Comparison of ENCODE assay signal across 30 cellular contexts in the genomic region with DNA sequence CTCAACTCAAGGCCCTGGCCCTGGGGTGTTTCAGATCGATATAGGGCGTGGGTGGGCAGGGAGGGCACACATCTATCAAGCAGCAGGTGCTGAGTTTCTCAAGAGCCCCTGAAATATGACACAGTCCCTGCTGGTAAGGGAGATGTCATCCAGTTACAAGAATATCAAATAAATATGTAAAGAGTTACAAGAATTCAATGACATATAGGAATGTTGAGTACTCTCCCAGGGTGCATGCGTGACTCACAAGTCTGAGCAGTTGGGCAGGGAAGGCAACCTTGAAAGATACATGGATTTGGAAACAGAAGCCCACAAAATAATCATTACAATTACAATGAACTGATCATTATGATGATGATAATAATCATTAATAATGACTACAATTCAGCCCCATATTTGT.
"Had no signal": no experiment of that assay in that cellular context is flagged by ENCODE, and none has a peak within 500 bp of the region (broad histone marks: within the 10 kb centered on the region; RNA-seq: fewer than 3 reads in every experiment).

No MANE protein-coding gene starts in this region.

- H3K4me3 ChIP-seq: ovary, psoas muscle, skin epidermis, smooth muscle cell, spleen, stomach, testis, tibial artery, transverse colon, upper lobe of left lung, vagina had no signal

- H3K36me3 Mint-ChIP-seq: naive B cell; naive thymus-derived CD8-positive, alpha-beta T cell; natural killer cell treated with Interleukin-12 subunit alpha and Interleukin-12 subunit beta and Interleukin-15 and Interleukin-18, amount 100 ng/mL, for 72 hours; stimulated activated memory B cell treated with anti-CD40 and anti-IgM and Interleukin-4, amounts not matched to agents 10 μg/mL and 1 μg/mL and 100 μg/mL, for 72 hours had no signal

- H3K4me1 ChIP-seq: spleen, testis, upper lobe of left lung had no signal

- H2AFZ ChIP-seq: parathyroid adenoma had no signal

- DNase-seq: naive B cell; naive thymus-derived CD8-positive, alpha-beta T cell; nephron progenitor cell; occipital lobe; ovary; posterior cingulate gyrus; psoas muscle; spleen; stimulated activated CD4-positive, alpha-beta T cell treated with anti-CD3 and anti-CD28 coated beads, Interleukin-12 subunit alpha, Interleukin-12 subunit beta, amount 100 ng/mL, for 4 hours; stimulated activated CD4-positive, alpha-beta T cell treated with anti-CD3 and anti-CD28 coated beads, Interleukin-1b, Interleukin-23, amount 100 ng/mL, for 48 hours; stimulated activated CD4-positive, alpha-beta T cell treated with anti-CD3 and anti-CD28 coated beads, Interleukin-4, amount 100 ng/mL, for 1 hour; stimulated activated CD4-positive, alpha-beta T cell treated with anti-CD3 and anti-CD28 coated beads, Interleukin-4, amount 100 ng/mL, for 4 hours; stimulated activated CD8-positive, alpha-beta memory T cell treated with anti-CD3 and anti-CD28 coated beads, Interleukin-4, amount 100 ng/mL, for 48 hours; stimulated activated naive CD4-positive, alpha-beta T cell; stimulated activated naive CD8-positive, alpha-beta T cell treated with anti-CD3 and anti-CD28 coated beads, Interleukin-15, Interleukin-2, amounts not matched to agents 100 U/mL and 50 U/mL, for 24 hours; stomach; testis; tibial artery; transverse colon; upper lobe of left lung had no signal

- H3K27ac ChIP-seq: ovary, parathyroid adenoma, psoas muscle, skin epidermis, spleen, stomach, testis, tibial artery, transverse colon, upper lobe of left lung, vagina had no signal

- H3K4me2 ChIP-seq: smooth muscle cell had no signal

- H3K79me2 ChIP-seq: parathyroid adenoma had no signal

- FAIRE-seq: urothelium cell line had no signal

- ATAC-seq: naive thymus-derived CD8-positive, alpha-beta T cell; natural killer cell treated with Interleukin-12 subunit alpha and Interleukin-12 subunit beta and Interleukin-15 and Interleukin-18, amount 100 ng/mL, for 72 hours; psoas muscle; right cardiac atrium; sciatic nerve; stimulated activated memory B cell treated with anti-CD40 and anti-IgM and Interleukin-4, amounts not matched to agents 10 μg/mL and 1 μg/mL and 100 μg/mL, for 72 hours; stimulated activated naive CD8-positive, alpha-beta T cell treated with anti-CD3 and anti-CD28 coated beads, Interleukin-15, Interleukin-2, amounts not matched to agents 100 U/mL and 50 U/mL, for 24 hours had no signal

- H3K27me3 ChIP-seq: ovary, testis, upper lobe of left lung, vagina had no signal

- H3K9me3 Mint-ChIP-seq: naive thymus-derived CD8-positive, alpha-beta T cell; natural killer cell treated with Interleukin-12 subunit alpha and Interleukin-12 subunit beta and Interleukin-15 and Interleukin-18, amount 100 ng/mL, for 72 hours; nephron progenitor cell; stimulated activated memory B cell treated with anti-CD40 and anti-IgM and Interleukin-4, amounts not matched to agents 10 μg/mL and 1 μg/mL and 100 μg/mL, for 72 hours had no signal

- H3K9me3 ChIP-seq: ovary, psoas muscle, spleen, stomach, testis, tibial artery, transverse colon, upper lobe of left lung, vagina had no signal

- H3K4me1 Mint-ChIP-seq: naive B cell; naive thymus-derived CD8-positive, alpha-beta T cell had no signal

- H3K36me3 ChIP-seq: ovary, spleen, stomach, tibial artery, transverse colon, upper lobe of left lung, vagina had no signal

- H3K27ac Mint-ChIP-seq: naive B cell; natural killer cell treated with Interleukin-12 subunit alpha and Interleukin-12 subunit beta and Interleukin-15 and Interleukin-18, amount 100 ng/mL, for 72 hours; nephron progenitor cell; progenitor cell of endocrine pancreas; stimulated activated memory B cell treated with anti-CD40 and anti-IgM and Interleukin-4, amounts not matched to agents 10 μg/mL and 1 μg/mL and 100 μg/mL, for 72 hours had no signal

- H3K9ac ChIP-seq: parathyroid adenoma had no signal

- H3K4me3 Mint-ChIP-seq: naive B cell; naive thymus-derived CD8-positive, alpha-beta T cell; natural killer cell treated with Interleukin-12 subunit alpha and Interleukin-12 subunit beta and Interleukin-15 and Interleukin-18, amount 100 ng/mL, for 72 hours; nephron progenitor cell; stimulated activated memory B cell treated with anti-CD40 and anti-IgM and Interleukin-4, amounts not matched to agents 10 μg/mL and 1 μg/mL and 100 μg/mL, for 72 hours had no signal
